Comparison of ENCODE assay signal across 28 cellular contexts in the genomic region with DNA sequence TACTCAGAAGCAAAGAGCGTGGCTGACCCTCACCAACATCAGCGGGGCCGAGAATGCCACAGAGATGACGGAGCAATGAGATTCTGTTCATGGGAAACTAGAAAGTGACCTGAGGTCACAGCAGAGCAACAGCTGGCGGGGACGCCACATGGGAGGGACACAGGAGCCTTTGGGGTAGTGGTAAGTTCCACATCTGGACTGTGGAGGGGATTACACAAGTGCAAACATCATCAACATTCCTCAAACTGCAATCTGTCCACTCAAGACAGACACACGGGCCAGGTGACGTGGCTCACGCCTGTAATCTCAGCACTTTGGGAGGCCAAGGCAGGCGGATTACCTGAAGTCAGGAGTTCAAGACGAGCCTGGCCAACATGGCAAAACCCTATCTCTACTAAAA. TPM values are rescaled to one million over a fixed set of nuclear protein-coding genes. Genes with fewer than 3 reads are reported as not detected.
"Had no signal": no experiment of that assay in that cellular context is flagged by ENCODE, and none has a peak within 500 bp of the region (broad histone marks: within the 10 kb centered on the region; RNA-seq: fewer than 3 reads in every experiment).

No MANE protein-coding gene starts in this region.

- H3K27me3 ChIP-seq: foreskin keratinocyte, neural progenitor cell, right lobe of liver, upper lobe of right lung had no signal

- H3K9me3 Mint-ChIP-seq: activated CD4-positive, alpha-beta memory T cell treated with anti-CD3 and anti-CD28 coated beads for 36 hours; activated naive CD8-positive, alpha-beta T cell treated with anti-CD3 and anti-CD28 coated beads, Interleukin-2, amount 10 ng/mL, durations not matched to agents 7 days and 5 days; naive B cell; neural progenitor cell; stimulated activated naive B cell treated with anti-CD40 and anti-IgM and Interleukin-4, amounts not matched to agents 10 μg/mL and 1 μg/mL and 100 μg/mL, for 72 hours; T-helper 1 cell treated with Interleukin-12 subunit alpha and Interleukin-12 subunit beta and Interleukin-4 antibody, amounts not matched to agents 30 μg/mL and 1 μg/mL, for 36 hours; WTC11 had no signal

- H3K9me3 ChIP-seq: lower lobe of right lung, right lobe of liver, thoracic aorta, upper lobe of right lung had no signal

- H3K4me1 Mint-ChIP-seq: activated CD8-positive, alpha-beta memory T cell treated with anti-CD3 and anti-CD28 coated beads, Interleukin-2, amount 10 ng/mL, durations not matched to agents 7 days and 5 days; activated naive CD8-positive, alpha-beta T cell treated with anti-CD3 and anti-CD28 coated beads, Interleukin-2, amount 10 ng/mL, durations not matched to agents 7 days and 5 days; neural progenitor cell; WTC11 had no signal

- DNase-seq: activated CD4-positive, alpha-beta memory T cell treated with anti-CD3 and anti-CD28 coated beads for 36 hours; activated CD4-positive, alpha-beta T cell treated with anti-CD3 and anti-CD28 coated beads for 4 hours; activated CD8-positive, alpha-beta memory T cell treated with anti-CD3 and anti-CD28 coated beads, Interleukin-2, amount 10 ng/mL, durations not matched to agents 7 days and 5 days; activated gamma-delta T cell treated with Interleukin-2 at 50 U/mL for 16 hours; activated naive CD8-positive, alpha-beta T cell treated with anti-CD3 and anti-CD28 coated beads, Interleukin-2, amount 10 ng/mL, durations not matched to agents 7 days and 5 days; activated T-cell treated with anti-CD3 and anti-CD28 coated beads for 4 hours; amniotic stem cell; cerebellar nuclear complex; cortex of kidney; foreskin keratinocyte; left colon; lower lobe of right lung; naive B cell; posterior cingulate gyrus; stimulated activated CD4-positive, alpha-beta T cell treated with anti-CD3 and anti-CD28 coated beads, Interleukin-2, amount 100 ng/mL, for 48 hours; stimulated activated CD8-positive, alpha-beta memory T cell treated with anti-CD3 and anti-CD28 coated beads, Interleukin-4, amount 100 ng/mL, for 48 hours; stimulated activated naive B cell treated with anti-CD40 and anti-IgM and Interleukin-4, amounts not matched to agents 10 μg/mL and 1 μg/mL and 100 μg/mL, for 72 hours; T1000; upper lobe of right lung had no signal

- H3K4me3 ChIP-seq: lower lobe of right lung, neural progenitor cell, right lobe of liver, smooth muscle cell, thoracic aorta, upper lobe of right lung had no signal

- H3K27me3 Mint-ChIP-seq: activated CD4-positive, alpha-beta memory T cell treated with anti-CD3 and anti-CD28 coated beads for 36 hours; activated CD8-positive, alpha-beta memory T cell treated with anti-CD3 and anti-CD28 coated beads, Interleukin-2, amount 10 ng/mL, durations not matched to agents 7 days and 5 days; activated naive CD8-positive, alpha-beta T cell treated with anti-CD3 and anti-CD28 coated beads, Interleukin-2, amount 10 ng/mL, durations not matched to agents 7 days and 5 days; naive B cell; stimulated activated naive B cell treated with anti-CD40 and anti-IgM and Interleukin-4, amounts not matched to agents 10 μg/mL and 1 μg/mL and 100 μg/mL, for 72 hours had no signal

- H3K36me3 ChIP-seq: neural progenitor cell had no signal

- H3K27ac ChIP-seq: foreskin keratinocyte, lower lobe of right lung, neural progenitor cell, thoracic aorta, upper lobe of right lung had no signal

- H3K27ac Mint-ChIP-seq: activated CD4-positive, alpha-beta memory T cell treated with anti-CD3 and anti-CD28 coated beads for 36 hours; activated CD8-positive, alpha-beta memory T cell treated with anti-CD3 and anti-CD28 coated beads, Interleukin-2, amount 10 ng/mL, durations not matched to agents 7 days and 5 days; activated naive CD8-positive, alpha-beta T cell treated with anti-CD3 and anti-CD28 coated beads, Interleukin-2, amount 10 ng/mL, durations not matched to agents 7 days and 5 days; neural progenitor cell; stimulated activated naive B cell treated with anti-CD40 and anti-IgM and Interleukin-4, amounts not matched to agents 10 μg/mL and 1 μg/mL and 100 μg/mL, for 72 hours; T-helper 1 cell treated with Interleukin-12 subunit alpha and Interleukin-12 subunit beta and Interleukin-4 antibody, amounts not matched to agents 30 μg/mL and 1 μg/mL, for 36 hours; WTC11 had no signal

- ATAC-seq: activated CD8-positive, alpha-beta memory T cell treated with anti-CD3 and anti-CD28 coated beads, Interleukin-2, amount 10 ng/mL, durations not matched to agents 7 days and 5 days; foreskin keratinocyte; left colon; lower lobe of right lung; right lobe of liver; stimulated activated naive B cell treated with anti-CD40 and anti-IgM and Interleukin-4, amounts not matched to agents 10 μg/mL and 1 μg/mL and 100 μg/mL, for 72 hours; upper lobe of right lung; WTC11 had no signal

- H3K4me1 ChIP-seq: foreskin keratinocyte, neural progenitor cell had no signal

- H3K4me3 Mint-ChIP-seq: activated CD4-positive, alpha-beta memory T cell treated with anti-CD3 and anti-CD28 coated beads for 36 hours; activated CD8-positive, alpha-beta memory T cell treated with anti-CD3 and anti-CD28 coated beads, Interleukin-2, amount 10 ng/mL, durations not matched to agents 7 days and 5 days; activated naive CD8-positive, alpha-beta T cell treated with anti-CD3 and anti-CD28 coated beads, Interleukin-2, amount 10 ng/mL, durations not matched to agents 7 days and 5 days; neural progenitor cell; stimulated activated naive B cell treated with anti-CD40 and anti-IgM and Interleukin-4, amounts not matched to agents 10 μg/mL and 1 μg/mL and 100 μg/mL, for 72 hours; T-helper 1 cell treated with Interleukin-12 subunit alpha and Interleukin-12 subunit beta and Interleukin-4 antibody, amounts not matched to agents 30 μg/mL and 1 μg/mL, for 36 hours; WTC11 had no signal

RNA-seq across cellular contexts. Expression of a gene that starts 22.0 kb away (rescaled TPM):
- total RNA-seq: activated CD4-positive, alpha-beta memory T cell treated with anti-CD3 and anti-CD28 coated beads for 36 hours; activated CD8-positive, alpha-beta memory T cell treated with anti-CD3 and anti-CD28 coated beads, Interleukin-2, amount 10 ng/mL, durations not matched to agents 7 days and 5 days; fibroblast of lung; foreskin keratinocyte; glomerular endothelial cell; mesenteric fat pad; smooth muscle cell; WTC11 had no signal
